In genomic region chr18:26637983-26638382, GRCh38 we compare ENCODE assay signal across 22 cellular contexts.
A peak's percentile ranks its signal among the peaks of the same experiment; 100 is the strongest.
DNase-seq lines count a peak whose midpoint lies in the region; TF ChIP-seq lines count a peak whose summit lies in the region.
"Had no signal": no experiment of that assay in that cellular context is flagged by ENCODE, and none has a peak within 500 bp of the region (broad histone marks: within the 10 kb centered on the region; RNA-seq: fewer than 3 reads in every experiment).

No MANE protein-coding gene starts in this region.

- H4K20me1 ChIP-seq in MM.1S (ENCODE audit: insufficient read depth, low read length) = no peaks in the 10 kb centered on the region
- H4K20me1 ChIP-seq: BLaER1 had no signal

- H3K27ac ChIP-seq in dorsolateral prefrontal cortex (peak overlapping the region in 42 of 59 donors; percentile 2 to 80 (median 60)), MM.1S (ENCODE audit: low read length) (no peak overlapping the region)
- H3K27ac ChIP-seq: BLaER1 had no signal

- H3K27me3 ChIP-seq in dorsolateral prefrontal cortex = no peaks in the 10 kb centered on the region
- H3K27me3 ChIP-seq in MM.1S (replicated peaks; ENCODE audit: insufficient read depth, low read length) = no peaks in the 10 kb centered on the region
- H3K27me3 ChIP-seq: BE2C, BLaER1 had no signal

- no peaks in the 10 kb centered on the region for H3K9me3 ChIP-seq in MM.1S (replicated peaks; ENCODE audit: insufficient read depth, low read length)
- H3K9me3 ChIP-seq: BE2C, BLaER1 had no signal

- no peak for DNase-seq in dorsolateral prefrontal cortex
- peak; percentile 74 for DNase-seq in putamen (ENCODE audit: low spot score)
- no peak for DNase-seq in stimulated activated CD4-positive, alpha-beta T cell treated with anti-CD3 and anti-CD28 coated beads, Interleukin-2, amount 100 ng/mL, for 48 hours
- no peak for DNase-seq in iPS-NIHi7 (ENCODE audit: extremely low spot score)
- DNase-seq in MM.1S = no peak
- DNase-seq: 8988T; ACHN; BE2C; C1 segment of cervical spinal cord; CD4-positive, alpha-beta memory T cell; CD4-positive, CD25-positive, alpha-beta regulatory T cell; CD8-positive, alpha-beta memory T cell; COR-L47; DMS 273 treated with DMSO at 0.1 percent for 48 hours; DMS153; DMS53; DMS79; DND-41; EL; GDM1 had no signal

- intact Hi-C loops in dorsolateral prefrontal cortex (cut with DNase I) = no loop called here

- H3K79me2 ChIP-seq in MM.1S (ENCODE audit: low read length) = no peaks in the 10 kb centered on the region

- H3K4me1 ChIP-seq in MM.1S (ENCODE audit: low read length) = no peaks in the 10 kb centered on the region
- H3K4me1 ChIP-seq: BE2C had no signal

- H3F3A ChIP-seq in MM.1S (ENCODE audit: insufficient read depth, low read length) = no peaks in the 10 kb centered on the region

- no peaks in the 10 kb centered on the region for H3K36me3 ChIP-seq in MM.1S (replicated peaks; ENCODE audit: insufficient read depth, low read length)
- H3K36me3 ChIP-seq: BE2C, BLaER1 had no signal

- no peak overlapping the region for H3K4me2 ChIP-seq in MM.1S (ENCODE audit: low read depth, low read length)
- H3K4me2 ChIP-seq: BLaER1 had no signal

- no peak overlapping the region for H3K4me3 ChIP-seq in dorsolateral prefrontal cortex
- H3K4me3 ChIP-seq in MM.1S (ENCODE audit: low read length) = no peak overlapping the region
- H3K4me3 ChIP-seq: BLaER1, GM12878 had no signal

- no peaks in the 10 kb centered on the region for H3K9me2 ChIP-seq in MM.1S (replicated peaks; ENCODE audit: insufficient read depth, low read length)

- H3K9ac ChIP-seq in MM.1S (ENCODE audit: low read length) = no peak overlapping the region
- H3K9ac ChIP-seq: BLaER1 had no signal

- H2AFZ ChIP-seq in MM.1S (ENCODE audit: low read length) = no peak overlapping the region

- no peak for TF ChIP-seq CTCF in dorsolateral prefrontal cortex (IDR thresholded peaks at IDR 0.05 in 54 of 56, conservative IDR thresholded peaks at IDR 0.05 in 2 of 56; ENCODE audit: low read depth in 1 of 56, partially characterized antibody in 56 of 56)
- no peak for TF ChIP-seq CTCF in MM.1S (IDR thresholded peaks at IDR 0.05; ENCODE audit: low read length)
